ENCODE assay signal across 10 cellular contexts in the genomic region with DNA sequence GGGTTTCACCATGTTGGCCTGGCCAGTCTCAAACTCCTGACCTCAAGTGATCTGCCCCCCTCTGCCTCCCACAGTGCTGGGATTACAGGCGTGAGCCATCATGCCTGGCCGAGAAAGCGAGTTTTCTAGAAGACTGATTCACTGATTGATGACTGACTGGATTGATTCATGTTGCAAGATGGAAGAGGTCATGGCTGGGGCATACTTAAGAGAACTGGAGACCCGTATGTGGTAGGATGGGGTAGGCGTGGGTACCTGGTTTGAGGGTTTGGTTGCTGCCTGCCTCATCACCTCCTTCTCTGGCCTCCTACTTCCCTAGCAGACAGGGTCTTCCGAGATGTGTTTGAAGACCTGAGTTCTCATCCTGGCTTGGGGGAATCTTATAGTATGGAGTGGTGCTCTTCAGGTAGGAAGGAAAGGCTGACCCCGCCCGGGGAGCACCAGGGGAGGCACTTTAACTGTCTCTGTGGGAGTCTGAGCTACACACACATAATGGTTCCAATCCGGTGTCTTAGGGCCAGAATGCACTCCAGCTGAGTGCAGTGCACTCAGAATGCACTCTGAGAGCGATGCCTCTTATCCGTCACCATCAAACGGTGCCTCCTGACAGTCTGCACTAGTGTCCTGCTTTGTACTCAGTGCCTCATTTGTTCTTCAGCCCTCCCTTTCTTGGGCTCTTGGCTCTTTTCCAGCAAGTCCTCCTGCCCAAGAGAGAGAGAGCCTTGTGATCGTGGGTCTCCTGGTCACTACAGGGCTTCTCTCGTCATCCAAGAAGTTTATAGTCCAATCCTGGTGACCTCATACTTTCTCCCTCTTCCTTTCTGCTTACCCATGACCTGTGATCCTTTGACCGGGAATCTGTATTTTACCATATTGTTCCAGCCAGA. TPM values are rescaled to one million over a fixed set of nuclear protein-coding genes. Genes with fewer than 3 reads are reported as not detected.
DNase-seq lines count a peak whose midpoint lies in the region; ATAC-seq, FAIRE-seq and TF ChIP-seq lines count a peak whose summit lies in the region.
"Had no signal": no experiment of that assay in that cellular context is flagged by ENCODE, and none has a peak within 500 bp of the region (broad histone marks: within the 10 kb centered on the region; RNA-seq: fewer than 3 reads in every experiment).

No MANE protein-coding gene starts in this region.

- no peak for FAIRE-seq in H1 (lab: Jason Lieb, UNC)

- no peak overlapping the region for H3K23ac ChIP-seq in H1 (ENCODE audit: insufficient read length)

- H3K9ac ChIP-seq in H1 (replicated peaks in 1 of 4; ENCODE audit: extremely low read depth in 1 of 4, low read depth in 3 of 4, low read length in 3 of 4) = no peak overlapping the region

- peaks cover 47 to 60% of the 10 kb centered on the region in 2 experiments for H4K20me1 ChIP-seq in H1 (replicated peaks in 1 of 2; ENCODE audit: control insufficient read depth in 1 of 2, insufficient read depth in 2 of 2, low read length in 2 of 2)

- H3K27ac Mint-ChIP-seq in CD14-positive monocyte (peak overlapping the region in 6 of 7 donors; percentile 10 to 83 (median 40)), nephron progenitor cell (peak overlapping the region; percentile 29)
- H3K27ac Mint-ChIP-seq: GM23338 had no signal

- ATAC-seq in HG03139 (IDR thresholded peaks at IDR 0.05; ENCODE audit: unreplicated experiment) (no peak), GM21423 (IDR thresholded peaks at IDR 0.05; ENCODE audit: unreplicated experiment) (no peak)
- ATAC-seq: GM23338 had no signal

- TF ChIP-seq RAD21 in H1 (IDR thresholded peaks at IDR 0.05 in 1 of 2, conservative IDR thresholded peaks at IDR 0.05 in 1 of 2; ENCODE audit: low read depth in 2 of 2, low read length in 2 of 2) = no peak

- peak overlapping the region; percentile 76; the same call in 1 of the 2 replicates for H2BK15ac ChIP-seq in H1 (ENCODE audit: low read length)

- no peak overlapping the region for H3K4me3 ChIP-seq in H1 (ENCODE audit: extremely low read depth in 1 of 4, insufficient read depth in 2 of 4, low read depth in 3 of 4, low read length in 4 of 4)
- H3K4me3 ChIP-seq: GM23338 had no signal

- no peak for TF ChIP-seq CTCF in CD14-positive monocyte (IDR thresholded peaks at IDR 0.05)
- no peak for TF ChIP-seq CTCF in H1 (IDR thresholded peaks at IDR 0.05; ENCODE audit: control extremely low read depth in 1 of 3, insufficient read depth in 1 of 3, low read depth in 1 of 3, low read length in 3 of 3)
- no peak for TF ChIP-seq CTCF in nephron progenitor cell (IDR thresholded peaks at IDR 0.05)

- intact Hi-C loops in CD14-positive monocyte (cut with micrococcal nuclease) = no loop called here

- no peak overlapping the region for H3K27ac ChIP-seq in H1 (ENCODE audit: low read depth, low read length)

- peaks cover 4 to 19% (median 12%) of the 10 kb centered on the region in 4 experiments for H3K36me3 ChIP-seq in H1 (ENCODE audit: control insufficient read depth in 2 of 4, insufficient read depth in 4 of 4, low read length in 3 of 4)

- DNase-seq in CD14-positive monocyte (ENCODE audit: low spot score) = no peak
- DNase-seq in NCI-H69 (lab: John Stamatoyannopoulos, UW) = peak; percentile 81
- DNase-seq in H1 (ENCODE audit: low read depth in 1 of 2, low spot score in 2 of 2) = no peak
- DNase-seq in nephron progenitor cell = no peak
- no peak for DNase-seq in mesenteric fat pad (ENCODE audit: low spot score)
- DNase-seq in NCI-H524 (lab: John Stamatoyannopoulos, UW) = no peak
- DNase-seq: NCI-H2029 treated with DMSO at 0.1 percent for 48 hours had no signal

- no peak overlapping the region for H4K91ac ChIP-seq in H1 (replicated peaks; ENCODE audit: insufficient read length, low read length)

- no peak overlapping the region for H4K8ac ChIP-seq in H1 (ENCODE audit: extremely low read depth, insufficient read depth, low read length)

- H3K4me3 Mint-ChIP-seq in CD14-positive monocyte = no peak overlapping the region
- peak overlapping the region; percentile 18 for H3K4me3 Mint-ChIP-seq in nephron progenitor cell
- H3K4me3 Mint-ChIP-seq: GM23338 had no signal

- TF ChIP-seq EP300 in H1 (IDR thresholded peaks at IDR 0.05; ENCODE audit: borderline replicate concordance in 1 of 2, low read depth in 2 of 2, low read length in 2 of 2) = no peak

- TF ChIP-seq POLR2A in H1 (IDR thresholded peaks at IDR 0.05; ENCODE audit: control extremely low read depth in 1 of 2, low read depth in 2 of 2, low read length in 2 of 2) = no peak

- no peak overlapping the region for H3K56ac ChIP-seq in H1 (replicated peaks; ENCODE audit: insufficient read length, low read depth, low read length)

- no peaks in the 10 kb centered on the region for H3K23me2 ChIP-seq in H1 (ENCODE audit: low read depth, low read length)

- H3K36me3 Mint-ChIP-seq in CD14-positive monocyte (peaks cover 34 to 58% of the 10 kb centered on the region in 2 donors), nephron progenitor cell (ENCODE audit: low read depth) (peaks cover 31% of the 10 kb centered on the region)

- no peak overlapping the region for H4K5ac ChIP-seq in H1 (ENCODE audit: insufficient read length, low read depth, low read length)

- peaks cover 4 to 97% of the 10 kb centered on the region in 2 experiments for H3K79me2 ChIP-seq in H1 (ENCODE audit: control insufficient read depth in 1 of 2, insufficient read depth in 2 of 2, low read length in 2 of 2)

- WGBS in H1 (ENCODE audit: extremely low coverage in 1 of 2, insufficient coverage in 1 of 2, insufficient read length in 1 of 2, insufficient replicate concordance in 2 of 2, low coverage in 1 of 2, low lambda C conversion rate in 2 of 2, missing lambda C conversion rate in 1 of 2), 2 experiments = 88% methylated on average over 15 of the region's 15 CpGs; no CpG with 5 or more reads in 1 of the 2 experiments

- H3K9me3 ChIP-seq in H1 (ENCODE audit: insufficient read depth in 2 of 2, low read depth in 1 of 2, low read length in 1 of 2) = no peaks in the 10 kb centered on the region

- H2AFZ ChIP-seq in H1 (ENCODE audit: low read length) = no peak overlapping the region
- H2AFZ ChIP-seq: GM23338 had no signal

- H3K79me1 ChIP-seq in H1 (ENCODE audit: low read depth, low read length) = peaks cover 23% of the 10 kb centered on the region

- H2BK20ac ChIP-seq in H1 (ENCODE audit: low read length) = no peak overlapping the region

- H3K14ac ChIP-seq in H1 (ENCODE audit: insufficient read length) = no peak overlapping the region

- no peak overlapping the region for H2BK5ac ChIP-seq in H1 (ENCODE audit: low read depth, low read length)

- H3K4me1 Mint-ChIP-seq in CD14-positive monocyte = peaks cover 49% of the 10 kb centered on the region
- peaks cover 71% of the 10 kb centered on the region for H3K4me1 Mint-ChIP-seq in nephron progenitor cell

- H3K4me1 ChIP-seq in H1 (replicated peaks in 1 of 4; ENCODE audit: control insufficient read depth in 3 of 4, insufficient read depth in 4 of 4, low read length in 3 of 4) = peaks cover 41 to 68% (median 52%) of the 10 kb centered on the region in 4 experiments

- no peak overlapping the region for H2BK120ac ChIP-seq in H1 (replicated peaks; ENCODE audit: low read depth, low read length)

- POLR2A ChIA-PET in H1 (lab: Charles Lee; ENCODE audit: partially characterized antibody) = interaction anchor here (0.8 kb wide), 1 partner anchor 8 kb away, joined by 3 read pairs; no protein-coding TSS in a partner anchor

- no peak overlapping the region for H3K4ac ChIP-seq in H1 (replicated peaks; ENCODE audit: insufficient read length, low read depth, low read length)

- H3K9me3 Mint-ChIP-seq in CD14-positive monocyte = peaks cover 0 to 3% (median 0%) of the 10 kb centered on the region in 7 donors
- no peaks in the 10 kb centered on the region for H3K9me3 Mint-ChIP-seq in nephron progenitor cell
- H3K9me3 Mint-ChIP-seq: GM23338 had no signal

- H3K4me2 ChIP-seq in H1 (ENCODE audit: insufficient read depth in 1 of 2, low read depth in 2 of 2, low read length in 2 of 2) = peak overlapping the region in 1 of 2 experiments; percentile 47; a peak in 2 of 4 replicates

- no peak overlapping the region for H3K18ac ChIP-seq in H1 (ENCODE audit: extremely low read depth, low read length)

- H2AK5ac ChIP-seq in H1 (ENCODE audit: low read depth, low read length) = no peak overlapping the region

- no peak overlapping the region; the same call in 1 of the 2 replicates for H2BK12ac ChIP-seq in H1 (ENCODE audit: low read depth, low read length)

- H3K27me3 ChIP-seq in H1 (replicated peaks in 1 of 4; ENCODE audit: control insufficient read depth in 3 of 4, extremely low read depth in 1 of 4, insufficient read depth in 3 of 4, low read length in 3 of 4) = no peaks in the 10 kb centered on the region

- peaks cover 2 to 3% (median 3%) of the 10 kb centered on the region in 3 donors for H3K27me3 Mint-ChIP-seq in CD14-positive monocyte (ENCODE audit: low read depth in 3 of 3)
- peaks cover 14% of the 10 kb centered on the region for H3K27me3 Mint-ChIP-seq in nephron progenitor cell (ENCODE audit: low read depth, poor library complexity)

- CTCF ChIA-PET in H1 (lab: Charles Lee; ENCODE audit: partially characterized antibody) = interaction anchor here (0.9 to 4.6 kb wide), 9 partner anchors 14 to 52 kb away, joined by 3 to 33 read pairs (median 9); a partner anchor contains a TSS

TF ChIP-seq in H1, 55 proteins besides CTCF, POLR2A, EP300 and RAD21:
- no peak for TF ChIP-seq YY1 (IDR thresholded peaks at IDR 0.05; ENCODE audit: low read depth, low read length)
- no peak for TF ChIP-seq SP1 (IDR thresholded peaks at IDR 0.05; ENCODE audit: low read depth, low read length)

RNA-seq across cellular contexts. Expression of a gene that starts 19.7 kb away (rescaled TPM):
- polyA plus RNA-seq in CD14-positive monocyte = 10 to 100 TPM in 1 of 2 donors, 1 to 10 TPM in 1; 6.3 to 21.6 TPM
- total RNA-seq in H1 (2021; fragmentation: NEBNext Ultra II Directional; extraction: Animal tissue kit (Norgen Biotek cat#: 25700)) = 89.1 and 90.6 TPM in 2 replicates
- 43.4 and 52.2 TPM in 2 replicates for polyA plus RNA-seq in H1 (2011; rRNA removed)
- 47.9 TPM for polyA plus RNA-seq in H1 (2011; cell fraction: cytosol; rRNA removed)
- 122 TPM for polyA plus RNA-seq in H1 (2011; cell fraction: nucleus; rRNA removed)
- 38.4 to 58.9 TPM (median 52.0 TPM) in 4 replicates for polyA plus RNA-seq in H1 (2012, experiment 1 of 2)
- polyA plus RNA-seq in H1 (2012, experiment 2 of 2) = 33.1 TPM
- 25.1 TPM for polyA plus RNA-seq in H1 (2013, experiment 1 of 2)
- polyA plus RNA-seq in H1 (2013, experiment 2 of 2) = 24.3 TPM
- polyA minus RNA-seq in H1 (2011; rRNA and poly(A)+ RNA removed) = 67.8 and 88.3 TPM in 2 replicates
- polyA minus RNA-seq in H1 (2011; cell fraction: cytosol; rRNA and poly(A)+ RNA removed) = 45.6 TPM
- 80.2 TPM for polyA minus RNA-seq in H1 (2011; cell fraction: nucleus; rRNA and poly(A)+ RNA removed)
- 35.6 TPM for total RNA-seq in mesenteric fat pad
